ENCODE assay signal across 8 cellular contexts in genomic region chr5:145835839-145836222, GRCh38. TPM values are rescaled to one million over a fixed set of nuclear protein-coding genes. Genes with fewer than 3 reads are reported as not detected.
DNase-seq lines count a peak whose midpoint lies in the region; ATAC-seq and TF ChIP-seq lines count a peak whose summit lies in the region.

No MANE protein-coding gene starts in this region.

- WGBS in iPS DF 6.9 (ENCODE audit: insufficient coverage, insufficient read length), result no CpG with 5 or more reads among the region's 18 CpGs

- peaks cover 1% of the 10 kb centered on the region; the same call in 1 of the 2 replicates for H3K27me3 ChIP-seq in iPS DF 6.9 (ENCODE audit: control insufficient read depth, insufficient read depth, low read length)

- no peak for DNase-seq in HFFc6
- no peak for DNase-seq in activated CD8-positive, alpha-beta T cell treated with anti-CD3 and anti-CD28 coated beads for 36 hours
- DNase-seq in iPS DF 6.9 (ENCODE audit: low read depth, low spot score), result no peak
- no peak for DNase-seq in stimulated activated effector memory CD8-positive, alpha-beta T cell treated with anti-CD3 and anti-CD28 coated beads, Interleukin-12 subunit alpha, Interleukin-12 subunit beta, amount 100 ng/mL, for 72 hours (ENCODE audit: low spot score in 2 of 2)
- DNase-seq in RKO (ENCODE audit: low spot score), result no peak
- no peak for DNase-seq in NCI-H2029 (lab: John Stamatoyannopoulos, UW)
- no peak for DNase-seq in GM03348 (ENCODE audit: low spot score)
- DNase-seq in HK-2 (ENCODE audit: unreplicated experiment), result no peak

- H3K4me1 Mint-ChIP-seq in HFFc6 (ENCODE audit: low read depth), result peaks cover 45% of the 10 kb centered on the region
- no peaks in the 10 kb centered on the region for H3K4me1 Mint-ChIP-seq in activated CD8-positive, alpha-beta T cell treated with anti-CD3 and anti-CD28 coated beads for 36 hours (ENCODE audit: low read depth)
- H3K4me1 Mint-ChIP-seq in stimulated activated effector memory CD8-positive, alpha-beta T cell treated with anti-CD3 and anti-CD28 coated beads, Interleukin-12 subunit alpha, Interleukin-12 subunit beta, amount 100 ng/mL, for 72 hours, result no peaks in the 10 kb centered on the region

- H3K4me3 ChIP-seq in iPS DF 6.9 (ENCODE audit: low read length), result peak overlapping the region; percentile 51; the same call in 1 of the 2 replicates

- no peak; the same call in 1 of the 2 replicates for TF ChIP-seq CTCF in HFFc6 (IDR thresholded peaks at IDR 0.05)
- TF ChIP-seq CTCF in activated CD8-positive, alpha-beta T cell treated with anti-CD3 and anti-CD28 coated beads for 36 hours (IDR thresholded peaks at IDR 0.05), result no peak

- no peaks in the 10 kb centered on the region for H3K9me3 Mint-ChIP-seq in HFFc6
- no peaks in the 10 kb centered on the region for H3K9me3 Mint-ChIP-seq in activated CD8-positive, alpha-beta T cell treated with anti-CD3 and anti-CD28 coated beads for 36 hours
- no peaks in the 10 kb centered on the region for H3K9me3 Mint-ChIP-seq in stimulated activated effector memory CD8-positive, alpha-beta T cell treated with anti-CD3 and anti-CD28 coated beads, Interleukin-12 subunit alpha, Interleukin-12 subunit beta, amount 100 ng/mL, for 72 hours

- no peaks in the 10 kb centered on the region for H3K36me3 ChIP-seq in iPS DF 6.9 (ENCODE audit: control insufficient read depth, insufficient read depth, low read length)

- peaks cover 1% of the 10 kb centered on the region; the same call in 1 of the 2 replicates for H3K4me1 ChIP-seq in iPS DF 6.9 (ENCODE audit: control insufficient read depth, insufficient read depth, low read length)

- ATAC-seq in activated CD8-positive, alpha-beta T cell treated with anti-CD3 and anti-CD28 coated beads for 36 hours, result no peak
- ATAC-seq in stimulated activated effector memory CD8-positive, alpha-beta T cell treated with anti-CD3 and anti-CD28 coated beads, Interleukin-12 subunit alpha, Interleukin-12 subunit beta, amount 100 ng/mL, for 72 hours, result no peak

- intact Hi-C loops in activated CD8-positive, alpha-beta T cell treated with anti-CD3 and anti-CD28 coated beads for 36 hours (cut with micrococcal nuclease), result no loop called here

- peak overlapping the region; percentile 87 for H3K4me3 Mint-ChIP-seq in HFFc6
- peak overlapping the region; percentile 56 for H3K4me3 Mint-ChIP-seq in activated CD8-positive, alpha-beta T cell treated with anti-CD3 and anti-CD28 coated beads for 36 hours
- H3K4me3 Mint-ChIP-seq in stimulated activated effector memory CD8-positive, alpha-beta T cell treated with anti-CD3 and anti-CD28 coated beads, Interleukin-12 subunit alpha, Interleukin-12 subunit beta, amount 100 ng/mL, for 72 hours, result peak overlapping the region; percentile 57

- POLR2A ChIA-PET in activated CD8-positive, alpha-beta T cell treated with anti-CD3 and anti-CD28 coated beads for 36 hours (lab: Charles Lee), result no interaction called here

- no peaks in the 10 kb centered on the region for H3K36me3 Mint-ChIP-seq in HFFc6 (ENCODE audit: low read depth)
- H3K36me3 Mint-ChIP-seq in activated CD8-positive, alpha-beta T cell treated with anti-CD3 and anti-CD28 coated beads for 36 hours (ENCODE audit: low read depth), result no peaks in the 10 kb centered on the region
- no peaks in the 10 kb centered on the region for H3K36me3 Mint-ChIP-seq in stimulated activated effector memory CD8-positive, alpha-beta T cell treated with anti-CD3 and anti-CD28 coated beads, Interleukin-12 subunit alpha, Interleukin-12 subunit beta, amount 100 ng/mL, for 72 hours

- CTCF ChIA-PET in activated CD8-positive, alpha-beta T cell treated with anti-CD3 and anti-CD28 coated beads for 36 hours (lab: Charles Lee), result interaction anchor here (1.5 to 2.7 kb wide), 2 partner anchors 10 to 44 kb away, joined by 3 to 26 read pairs; no protein-coding TSS in a partner anchor

- no peaks in the 10 kb centered on the region for H3K27me3 Mint-ChIP-seq in HFFc6 (ENCODE audit: insufficient read depth)
- peaks cover 27% of the 10 kb centered on the region for H3K27me3 Mint-ChIP-seq in activated CD8-positive, alpha-beta T cell treated with anti-CD3 and anti-CD28 coated beads for 36 hours

- H3K27ac ChIP-seq in iPS DF 6.9 (ENCODE audit: low read length), result no peak overlapping the region

- H3K9me3 ChIP-seq in iPS DF 6.9 (ENCODE audit: control insufficient read depth, insufficient read depth, low read length), result no peaks in the 10 kb centered on the region

- peak overlapping the region; percentile 51 for H3K27ac Mint-ChIP-seq in HFFc6
- no peak overlapping the region for H3K27ac Mint-ChIP-seq in activated CD8-positive, alpha-beta T cell treated with anti-CD3 and anti-CD28 coated beads for 36 hours
- no peak overlapping the region for H3K27ac Mint-ChIP-seq in stimulated activated effector memory CD8-positive, alpha-beta T cell treated with anti-CD3 and anti-CD28 coated beads, Interleukin-12 subunit alpha, Interleukin-12 subunit beta, amount 100 ng/mL, for 72 hours

RNA-seq across cellular contexts. Expression of gene PRELID2, which starts 0.7 kb away (rescaled TPM):
- total RNA-seq in HFFc6 (2021; fragmentation: NEBNext Ultra II Directional; extraction: Animal tissue kit (Norgen Biotek cat#: 25700)), result 1 to 10 TPM; 3.6 to 8.8 (median 6.4) TPM
- 1 to 10 TPM; 2.7 to 3.6 TPM for total RNA-seq in activated CD8-positive, alpha-beta T cell treated with anti-CD3 and anti-CD28 coated beads for 36 hours

RNA-seq across cellular contexts. Expression of gene GRXCR2, which starts 37.0 kb away (rescaled TPM):
- total RNA-seq in HFFc6 (2021; fragmentation: NEBNext Ultra II Directional; extraction: Animal tissue kit (Norgen Biotek cat#: 25700)), result not detected
- total RNA-seq in activated CD8-positive, alpha-beta T cell treated with anti-CD3 and anti-CD28 coated beads for 36 hours, result not detected
